1 cellular context compared by ENCODE assay signal in the genomic region with DNA sequence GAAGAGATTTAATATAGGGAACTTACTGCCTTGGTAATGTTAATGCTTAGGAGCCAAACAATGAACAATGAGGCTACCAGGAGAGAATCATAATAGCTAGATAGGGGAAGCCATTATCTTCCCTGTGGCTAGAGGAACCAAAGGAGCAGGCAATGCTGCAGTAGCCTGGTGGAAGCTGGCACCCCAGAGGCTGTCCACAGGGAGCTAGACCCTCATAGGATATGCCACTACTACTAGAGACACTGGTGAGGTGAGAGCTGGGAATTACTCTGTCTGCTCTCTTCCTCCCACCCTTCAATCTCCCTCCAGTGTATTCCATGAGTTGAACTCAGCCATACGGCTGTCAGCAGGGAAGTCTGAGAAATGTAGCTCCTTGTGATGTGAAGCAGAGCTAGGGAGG.
TF ChIP-seq lines count a peak whose summit lies in the region.

No MANE protein-coding gene starts in this region.

TF ChIP-seq in GM23338, 12 proteins besides CTCF, POLR2A, EP300 and RAD21 (continued from another document):
- TF ChIP-seq, protein P1, sequence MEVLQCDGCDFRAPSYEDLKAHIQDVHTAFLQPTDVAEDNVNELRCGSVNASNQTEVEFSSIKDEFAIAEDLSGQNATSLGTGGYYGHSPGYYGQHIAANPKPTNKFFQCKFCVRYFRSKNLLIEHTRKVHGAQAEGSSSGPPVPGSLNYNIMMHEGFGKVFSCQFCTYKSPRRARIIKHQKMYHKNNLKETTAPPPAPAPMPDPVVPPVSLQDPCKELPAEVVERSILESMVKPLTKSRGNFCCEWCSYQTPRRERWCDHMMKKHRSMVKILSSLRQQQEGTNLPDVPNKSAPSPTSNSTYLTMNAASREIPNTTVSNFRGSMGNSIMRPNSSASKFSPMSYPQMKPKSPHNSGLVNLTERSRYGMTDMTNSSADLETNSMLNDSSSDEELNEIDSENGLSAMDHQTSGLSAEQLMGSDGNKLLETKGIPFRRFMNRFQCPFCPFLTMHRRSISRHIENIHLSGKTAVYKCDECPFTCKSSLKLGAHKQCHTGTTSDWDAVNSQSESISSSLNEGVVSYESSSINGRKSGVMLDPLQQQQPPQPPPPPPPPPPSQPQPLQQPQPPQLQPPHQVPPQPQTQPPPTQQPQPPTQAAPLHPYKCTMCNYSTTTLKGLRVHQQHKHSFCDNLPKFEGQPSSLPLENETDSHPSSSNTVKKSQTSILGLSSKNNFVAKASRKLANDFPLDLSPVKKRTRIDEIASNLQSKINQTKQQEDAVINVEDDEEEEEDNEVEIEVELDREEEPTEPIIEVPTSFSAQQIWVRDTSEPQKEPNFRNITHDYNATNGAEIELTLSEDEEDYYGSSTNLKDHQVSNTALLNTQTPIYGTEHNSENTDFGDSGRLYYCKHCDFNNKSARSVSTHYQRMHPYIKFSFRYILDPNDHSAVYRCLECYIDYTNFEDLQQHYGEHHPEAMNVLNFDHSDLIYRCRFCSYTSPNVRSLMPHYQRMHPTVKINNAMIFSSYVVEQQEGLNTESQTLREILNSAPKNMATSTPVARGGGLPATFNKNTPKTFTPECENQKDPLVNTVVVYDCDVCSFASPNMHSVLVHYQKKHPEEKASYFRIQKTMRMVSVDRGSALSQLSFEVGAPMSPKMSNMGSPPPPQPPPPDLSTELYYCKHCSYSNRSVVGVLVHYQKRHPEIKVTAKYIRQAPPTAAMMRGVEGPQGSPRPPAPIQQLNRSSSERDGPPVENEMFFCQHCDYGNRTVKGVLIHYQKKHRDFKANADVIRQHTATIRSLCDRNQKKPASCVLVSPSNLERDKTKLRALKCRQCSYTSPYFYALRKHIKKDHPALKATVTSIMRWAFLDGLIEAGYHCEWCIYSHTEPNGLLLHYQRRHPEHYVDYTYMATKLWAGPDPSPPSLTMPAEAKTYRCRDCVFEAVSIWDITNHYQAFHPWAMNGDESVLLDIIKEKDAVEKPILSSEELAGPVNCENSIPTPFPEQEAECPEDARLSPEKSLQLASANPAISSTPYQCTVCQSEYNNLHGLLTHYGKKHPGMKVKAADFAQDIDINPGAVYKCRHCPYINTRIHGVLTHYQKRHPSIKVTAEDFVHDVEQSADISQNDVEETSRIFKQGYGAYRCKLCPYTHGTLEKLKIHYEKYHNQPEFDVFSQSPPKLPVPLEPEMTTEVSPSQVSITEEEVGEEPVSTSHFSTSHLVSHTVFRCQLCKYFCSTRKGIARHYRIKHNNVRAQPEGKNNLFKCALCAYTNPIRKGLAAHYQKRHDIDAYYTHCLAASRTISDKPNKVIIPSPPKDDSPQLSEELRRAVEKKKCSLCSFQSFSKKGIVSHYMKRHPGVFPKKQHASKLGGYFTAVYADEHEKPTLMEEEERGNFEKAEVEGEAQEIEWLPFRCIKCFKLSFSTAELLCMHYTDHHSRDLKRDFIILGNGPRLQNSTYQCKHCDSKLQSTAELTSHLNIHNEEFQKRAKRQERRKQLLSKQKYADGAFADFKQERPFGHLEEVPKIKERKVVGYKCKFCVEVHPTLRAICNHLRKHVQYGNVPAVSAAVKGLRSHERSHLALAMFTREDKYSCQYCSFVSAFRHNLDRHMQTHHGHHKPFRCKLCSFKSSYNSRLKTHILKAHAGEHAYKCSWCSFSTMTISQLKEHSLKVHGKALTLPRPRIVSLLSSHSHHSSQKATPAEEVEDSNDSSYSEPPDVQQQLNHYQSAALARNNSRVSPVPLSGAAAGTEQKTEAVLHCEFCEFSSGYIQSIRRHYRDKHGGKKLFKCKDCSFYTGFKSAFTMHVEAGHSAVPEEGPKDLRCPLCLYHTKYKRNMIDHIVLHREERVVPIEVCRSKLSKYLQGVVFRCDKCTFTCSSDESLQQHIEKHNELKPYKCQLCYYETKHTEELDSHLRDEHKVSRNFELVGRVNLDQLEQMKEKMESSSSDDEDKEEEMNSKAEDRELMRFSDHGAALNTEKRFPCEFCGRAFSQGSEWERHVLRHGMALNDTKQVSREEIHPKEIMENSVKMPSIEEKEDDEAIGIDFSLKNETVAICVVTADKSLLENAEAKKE (CRISPR knock-in tag; IDR thresholded peaks at IDR 0.05): no peak
- no peak for TF ChIP-seq CREB1 (CRISPR knock-in tag; IDR thresholded peaks at IDR 0.05; ENCODE audit: low read depth)
